ENCODE assay signal across 8 cellular contexts in the genomic region with DNA sequence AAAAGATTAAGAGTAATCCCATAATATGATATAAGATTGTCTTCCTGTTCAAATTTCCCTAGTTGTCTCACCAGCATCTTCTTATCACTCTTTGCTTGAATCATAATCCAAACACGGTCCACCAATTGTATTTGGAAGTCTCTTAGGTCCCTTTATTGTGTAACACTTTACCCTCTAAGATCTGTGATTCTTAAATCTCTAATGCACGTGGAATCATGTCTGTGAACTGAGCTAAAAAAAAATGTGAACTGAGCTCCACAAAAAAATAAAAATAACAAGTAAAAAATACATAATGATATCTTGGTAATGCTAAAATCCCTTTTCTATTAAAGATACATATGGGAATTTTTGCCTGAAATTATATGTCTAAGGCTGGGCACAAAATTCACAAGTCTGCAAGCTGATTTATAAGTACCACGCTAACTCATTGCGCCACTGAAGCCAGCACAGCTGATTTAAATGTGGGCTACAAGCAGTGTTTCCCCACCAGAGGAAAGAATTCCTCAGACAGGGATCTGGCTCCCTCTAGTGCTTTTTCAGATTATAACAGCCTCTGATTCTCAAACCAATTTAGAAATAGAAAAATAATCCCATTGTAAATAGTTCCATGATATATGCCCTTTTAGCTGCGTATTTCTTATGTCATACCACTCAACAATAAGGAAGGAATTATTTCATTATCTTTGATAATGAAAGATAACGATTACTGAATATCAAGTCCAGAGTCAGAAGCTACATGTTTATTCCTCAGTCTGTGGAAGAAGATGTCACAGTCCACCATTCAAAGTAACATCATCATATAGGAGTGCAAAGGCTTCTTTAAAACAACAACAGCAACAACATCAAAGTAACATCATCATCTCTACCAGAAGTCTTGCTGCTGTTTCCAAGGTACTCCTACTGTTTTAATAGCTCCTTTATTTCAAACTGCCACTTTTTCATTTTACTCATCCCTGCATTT. TPM values are rescaled to one million over a fixed set of nuclear protein-coding genes. Genes with fewer than 3 reads are reported as not detected.
DNase-seq lines count a peak whose midpoint lies in the region; ATAC-seq, FAIRE-seq and TF ChIP-seq lines count a peak whose summit lies in the region.

No MANE protein-coding gene starts in this region.

- CTCF ChIA-PET in A549 (lab: Yijun Ruan, JAX): interaction anchor here (0.5 to 5.7 kb wide), 61 partner anchors 10 to 1950 kb away, joined by 3 to 96 read pairs (median 4); partner anchors contain the start of gene MMADHC

- no peaks in the 10 kb centered on the region for H3K36me3 Mint-ChIP-seq in HFFc6 (ENCODE audit: low read depth)

- WGBS in A549 (ENCODE audit: missing lambda C conversion rate): 14% methylated on average over 6 of the region's 6 CpGs

- DNase-seq in A549 (ENCODE audit: low read depth in 1 of 2, low spot score in 1 of 2) (peak; percentile 49 to 62), GM12864 (ENCODE audit: low read depth) (peak; percentile 29), HFFc6 (peak; percentile 67), NAMALWA (ENCODE audit: low spot score) (peak; percentile 77), SIG-M5 (lab: John Stamatoyannopoulos, UW) (peak; percentile 32), brain pericyte (ENCODE audit: low read depth, low spot score) (peak; percentile 40), kidney (peak; percentile 56)
- DNase-seq in stimulated activated CD4-positive, alpha-beta T cell treated with anti-CD3 and anti-CD28 coated beads, Interleukin-4, amount 100 ng/mL, for 1 hour: peak; percentile 13

- no peaks in the 10 kb centered on the region for H3K36me3 ChIP-seq in kidney (ENCODE audit: control insufficient read depth in 1 of 2, insufficient read depth in 2 of 2, low read length in 2 of 2)

- no peak overlapping the region for H3K4me3 ChIP-seq in A549
- H3K4me3 ChIP-seq in GM12864 (ENCODE audit: low read depth, low read length): no peak overlapping the region
- H3K4me3 ChIP-seq in kidney (ENCODE audit: low read length in 2 of 2): no peak overlapping the region

- H3K27me3 Mint-ChIP-seq in HFFc6 (ENCODE audit: insufficient read depth): no peaks in the 10 kb centered on the region; the same call in 1 of the 2 replicates

- H3K9me3 ChIP-seq in A549 (no peaks in the 10 kb centered on the region), kidney (ENCODE audit: control insufficient read depth in 1 of 2, low read length in 2 of 2) (no peaks in the 10 kb centered on the region)

- no peak for FAIRE-seq in A549 (lab: Jason Lieb, UNC)
- FAIRE-seq in kidney (lab: Jason Lieb, UNC): peak; percentile 77

- peak overlapping the region; percentile 41 for H3K4me2 ChIP-seq in A549

- no peak overlapping the region for H3K4me3 Mint-ChIP-seq in HFFc6

- no peaks in the 10 kb centered on the region for H3K9me3 Mint-ChIP-seq in HFFc6

- H3K27ac ChIP-seq in A549 (no peak overlapping the region), kidney (ENCODE audit: low read depth in 2 of 2, low read length in 2 of 2) (no peak overlapping the region)

- H3K27ac Mint-ChIP-seq in HFFc6: no peak overlapping the region

- TF ChIP-seq RAD21 in A549 (conservative IDR thresholded peaks at IDR 0.05 in 1 of 2, IDR thresholded peaks at IDR 0.05 in 1 of 2): peak; percentile 92 to 96

- no peak overlapping the region for H3K9ac ChIP-seq in kidney (ENCODE audit: low read length in 2 of 2)

- no peak for TF ChIP-seq POLR2A in A549 (IDR thresholded peaks at IDR 0.05; ENCODE audit: low read length)

- peaks cover 9% of the 10 kb centered on the region; the same call in 1 of the 3 replicates for H3K4me1 ChIP-seq in A549
- no peaks in the 10 kb centered on the region for H3K4me1 ChIP-seq in kidney (ENCODE audit: control insufficient read depth in 1 of 2, insufficient read depth in 1 of 2, low read depth in 1 of 2, low read length in 2 of 2)

- TF ChIP-seq CTCF in A549 (IDR thresholded peaks at IDR 0.05) (peak; percentile 91), GM12864 (IDR thresholded peaks at IDR 0.05; ENCODE audit: low read depth, low read length, missing control alignments) (peak; percentile 69), HFFc6 (IDR thresholded peaks at IDR 0.05) (peak; percentile 95), kidney (IDR thresholded peaks at IDR 0.05; ENCODE audit: borderline replicate concordance, extremely low read depth, insufficient read depth) (peak; percentile 72)

- peaks cover 42% of the 10 kb centered on the region for H3K4me1 Mint-ChIP-seq in HFFc6 (ENCODE audit: low read depth)

- intact Hi-C loops in kidney (cut with DNase I): no loop called here

- peak; percentile 83 to 84; a peak in 5 of 6 replicates for ATAC-seq in A549

- no peak for TF ChIP-seq EP300 in A549 (IDR thresholded peaks at IDR 0.05)

- POLR2A ChIA-PET in A549 (lab: Yijun Ruan, JAX): interaction anchor here (1.7 kb wide), 1 partner anchor 753 kb away, joined by 3 read pairs; no protein-coding TSS in a partner anchor

TF ChIP-seq in A549, 52 proteins besides CTCF, POLR2A, EP300 and RAD21:
- peak in 1 of 2 experiments; percentile 29; a peak in 1 of 4 replicates for TF ChIP-seq CEBPB (IDR thresholded peaks at IDR 0.05)
- TF ChIP-seq, protein P1, sequence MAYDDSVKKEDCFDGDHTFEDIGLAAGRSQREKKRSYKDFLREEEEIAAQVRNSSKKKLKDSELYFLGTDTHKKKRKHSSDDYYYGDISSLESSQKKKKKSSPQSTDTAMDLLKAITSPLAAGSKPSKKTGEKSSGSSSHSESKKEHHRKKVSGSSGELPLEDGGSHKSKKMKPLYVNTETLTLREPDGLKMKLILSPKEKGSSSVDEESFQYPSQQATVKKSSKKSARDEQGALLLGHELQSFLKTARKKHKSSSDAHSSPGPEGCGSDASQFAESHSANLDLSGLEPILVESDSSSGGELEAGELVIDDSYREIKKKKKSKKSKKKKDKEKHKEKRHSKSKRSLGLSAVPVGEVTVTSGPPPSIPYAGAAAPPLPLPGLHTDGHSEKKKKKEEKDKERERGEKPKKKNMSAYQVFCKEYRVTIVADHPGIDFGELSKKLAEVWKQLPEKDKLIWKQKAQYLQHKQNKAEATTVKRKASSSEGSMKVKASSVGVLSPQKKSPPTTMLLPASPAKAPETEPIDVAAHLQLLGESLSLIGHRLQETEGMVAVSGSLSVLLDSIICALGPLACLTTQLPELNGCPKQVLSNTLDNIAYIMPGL (CRISPR knock-in tag; IDR thresholded peaks at IDR 0.05; ENCODE audit: borderline replicate concordance): no peak
- TF ChIP-seq SMC3 (IDR thresholded peaks at IDR 0.05): peak; percentile 88

RNA-seq across cellular contexts. Expression of gene RBM43, which starts 22.9 kb away (rescaled TPM):
- polyA plus RNA-seq in A549 (2011; rRNA removed) (7.3 and 9.3 TPM in 2 replicates), A549 (2017; fragmentation: RNase III; extraction: RNeasy Plus Mini Kit Qiagen cat#74134 plus additional on column Dnase treatment) (4.4 to 5.0 TPM (median 4.8 TPM) in 3 replicates), kidney (ENCODE audit: insufficient read depth, low read depth, low replicate concordance) (6.0 TPM)
- polyA plus RNA-seq in A549 (2012; cell fraction: cytosol; rRNA removed): 1.8 and 1.9 TPM in 2 replicates
- polyA plus RNA-seq in A549 (2012; cell fraction: nucleus; rRNA removed): 1.3 TPM in 2 replicates
- polyA minus RNA-seq in A549 (2011; rRNA and poly(A)+ RNA removed): 2.8 and 3.1 TPM in 2 replicates
- 1 to 10 TPM; 3.8 to 8.2 (median 6.4) TPM for total RNA-seq in HFFc6 (2021; fragmentation: NEBNext Ultra II Directional; extraction: Animal tissue kit (Norgen Biotek cat#: 25700))
- total RNA-seq in kidney: 13.6 TPM

RNA-seq across cellular contexts. Expression of gene NMI, which starts 50.7 kb away (rescaled TPM):
- polyA plus RNA-seq in A549 (2011; rRNA removed): 9.7 and 15.4 TPM in 2 replicates
- polyA plus RNA-seq in A549 (2012; cell fraction: cytosol; rRNA removed): 2.6 TPM in 2 replicates
- 1.2 TPM in 2 replicates for polyA plus RNA-seq in A549 (2012; cell fraction: nucleus; rRNA removed)
- polyA plus RNA-seq in A549 (2017; fragmentation: RNase III; extraction: RNeasy Plus Mini Kit Qiagen cat#74134 plus additional on column Dnase treatment): 15.9 to 18.0 TPM (median 16.8 TPM) in 3 replicates
- 0.88 and 1.1 TPM in 2 replicates for polyA minus RNA-seq in A549 (2011; rRNA and poly(A)+ RNA removed)
- total RNA-seq in HFFc6 (2021; fragmentation: NEBNext Ultra II Directional; extraction: Animal tissue kit (Norgen Biotek cat#: 25700)): 1 to 10 TPM; 4.2 to 7.3 (median 6.4) TPM
- 22.0 TPM for total RNA-seq in kidney
- 17.9 TPM for polyA plus RNA-seq in kidney (ENCODE audit: insufficient read depth, low read depth, low replicate concordance)

Comparison
In these comparisons a context has a peak if more than half of its experiments do, and no peak if none do; other contexts are left out.
1. DNase-seq: peak in every context shown above with its lines; median percentile 77 in NAMALWA; 67 in HFFc6; 56 in kidney; 56 in A549; 40 in brain pericyte; 32 in SIG-M5; 29 in GM12864; 13 in stimulated activated CD4-positive, alpha-beta T cell treated with anti-CD3 and anti-CD28 coated beads, Interleukin-4, amount 100 ng/mL, for 1 hour.